ENCODE assay signal across 8 cellular contexts in the genomic region with DNA sequence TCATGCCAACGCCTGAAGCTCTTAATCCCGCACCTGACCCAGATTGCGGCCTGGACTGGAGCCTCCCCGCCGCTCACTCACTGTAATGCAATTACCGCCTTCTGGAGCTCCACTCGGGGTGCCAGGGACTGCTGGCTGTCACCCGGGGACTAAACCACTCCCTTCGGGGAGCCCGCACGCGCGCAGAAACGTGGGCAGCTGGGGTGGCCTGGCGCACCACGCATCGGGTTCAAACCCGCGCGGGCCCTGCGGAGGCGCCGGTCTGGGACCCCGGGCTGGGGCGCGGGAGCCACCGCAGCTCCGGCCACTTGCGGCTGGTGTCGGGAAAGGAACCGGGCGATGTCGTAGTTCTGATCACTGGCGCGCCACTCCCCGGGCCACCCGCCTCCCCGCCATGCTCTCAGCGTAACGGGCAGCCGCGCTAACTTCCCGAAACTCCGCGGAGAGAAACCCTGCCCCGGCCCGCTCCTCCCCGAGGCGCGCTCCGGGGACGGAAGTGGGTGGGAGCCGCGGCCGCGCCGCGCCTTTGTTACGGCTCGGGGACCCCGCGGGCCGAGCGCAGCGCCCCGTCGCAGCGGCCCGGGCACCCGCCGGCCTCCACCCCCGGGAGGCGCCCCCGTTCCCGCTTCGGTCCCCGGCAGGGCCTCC.
DNase-seq lines count a peak whose midpoint lies in the region; ATAC-seq and TF ChIP-seq lines count a peak whose summit lies in the region.

No MANE protein-coding gene starts in this region.

- CTCF ChIA-PET in RWPE1 (lab: Yijun Ruan, JAX): interaction anchor here (0.5 to 1.4 kb wide), 8 partner anchors 11 to 269 kb away, joined by 3 to 5 read pairs (median 3); no protein-coding TSS in a partner anchor

- peak; percentile 56 for DNase-seq in RWPE1 (ENCODE audit: low spot score)
- peak; percentile 82 for DNase-seq in left cardiac atrium
- no peak for DNase-seq in DMS153 (lab: John Stamatoyannopoulos, UW)

- ATAC-seq in GM18867 (IDR thresholded peaks at IDR 0.05; ENCODE audit: unreplicated experiment) (peak; percentile 49), HG03095 (IDR thresholded peaks at IDR 0.05; ENCODE audit: unreplicated experiment) (peak; percentile 35), left cardiac atrium (peak; percentile 61 to 64)

- H3K27ac Mint-ChIP-seq in activated naive CD8-positive, alpha-beta T cell: peak overlapping the region; percentile 77

- no peaks in the 10 kb centered on the region for H3K27me3 Mint-ChIP-seq in activated naive CD8-positive, alpha-beta T cell

- no peaks in the 10 kb centered on the region for H3K9me3 Mint-ChIP-seq in activated naive CD8-positive, alpha-beta T cell (ENCODE audit: low read depth)

- POLR2A ChIA-PET in RWPE1 (lab: Yijun Ruan, JAX; ENCODE audit: low non-redundant PET): interaction anchor here (0.9 kb wide), 1 partner anchor 105 kb away, joined by 3 read pairs; no protein-coding TSS in a partner anchor

- H3K4me3 ChIP-seq in ACC112 (ENCODE audit: low read depth, low read length): peak overlapping the region; percentile 83
- H3K4me3 ChIP-seq in rectal smooth muscle tissue (ENCODE audit: low read length): peak overlapping the region; percentile 86

- peaks cover 3% of the 10 kb centered on the region for H3K36me3 Mint-ChIP-seq in activated naive CD8-positive, alpha-beta T cell

- no peaks in the 10 kb centered on the region for H3K27me3 ChIP-seq in ACC112 (ENCODE audit: insufficient read depth, low read length)
- no peaks in the 10 kb centered on the region for H3K27me3 ChIP-seq in rectal smooth muscle tissue (ENCODE audit: control insufficient read depth, insufficient read depth, low read length)

- peak overlapping the region; percentile 88 for H2AFZ ChIP-seq in ACC112 (ENCODE audit: low read length, unreplicated experiment)

- no peak for TF ChIP-seq CTCF in RWPE1 (conservative IDR thresholded peaks at IDR 0.05; ENCODE audit: low read depth)

- H3K27ac ChIP-seq in ACC112 (ENCODE audit: low read depth, low read length) (peak overlapping the region; percentile 46), RWPE1 (peak overlapping the region; percentile 87), rectal smooth muscle tissue (ENCODE audit: low read depth, low read length) (peak overlapping the region; percentile 100)

- peak overlapping the region; percentile 93 for H3K9ac ChIP-seq in rectal smooth muscle tissue (ENCODE audit: low read length)

- H3K4me1 Mint-ChIP-seq in activated naive CD8-positive, alpha-beta T cell (ENCODE audit: low read depth): peaks cover 46% of the 10 kb centered on the region

- intact Hi-C loops in left cardiac atrium (cut with DNase I): loop anchor here (5.0 to 10.0 kb wide), 2 partner anchors 100 to 122 kb away; a partner anchor contains a TSS

- H3K4me3 Mint-ChIP-seq in activated naive CD8-positive, alpha-beta T cell: peak overlapping the region; percentile 88

- H3K4me1 ChIP-seq in ACC112 (ENCODE audit: control insufficient read depth, insufficient read depth, low read length, unreplicated experiment) (peaks cover 21% of the 10 kb centered on the region), rectal smooth muscle tissue (ENCODE audit: control insufficient read depth, insufficient read depth, low read length) (peaks cover 16% of the 10 kb centered on the region)

- H3K36me3 ChIP-seq in ACC112 (ENCODE audit: insufficient read depth, low read length): 0 out of 2 replicates have a peak, but pooled peaks cover 2% of the 10 kb centered on the region
- no peaks in the 10 kb centered on the region for H3K36me3 ChIP-seq in rectal smooth muscle tissue (ENCODE audit: control insufficient read depth, insufficient read depth, low read length)

- peaks cover 46% of the 10 kb centered on the region for H3K79me2 ChIP-seq in ACC112 (ENCODE audit: control insufficient read depth, insufficient read depth, low read length, unreplicated experiment)

Comparison
In these comparisons a context has a peak if more than half of its experiments do, and no peak if none do; other contexts are left out.
1. H3K27ac ChIP-seq: peak in every context shown above with its lines; median percentile 100 in rectal smooth muscle tissue; 87 in RWPE1; 46 in ACC112.